8 cellular contexts compared by ENCODE assay signal in the genomic region with DNA sequence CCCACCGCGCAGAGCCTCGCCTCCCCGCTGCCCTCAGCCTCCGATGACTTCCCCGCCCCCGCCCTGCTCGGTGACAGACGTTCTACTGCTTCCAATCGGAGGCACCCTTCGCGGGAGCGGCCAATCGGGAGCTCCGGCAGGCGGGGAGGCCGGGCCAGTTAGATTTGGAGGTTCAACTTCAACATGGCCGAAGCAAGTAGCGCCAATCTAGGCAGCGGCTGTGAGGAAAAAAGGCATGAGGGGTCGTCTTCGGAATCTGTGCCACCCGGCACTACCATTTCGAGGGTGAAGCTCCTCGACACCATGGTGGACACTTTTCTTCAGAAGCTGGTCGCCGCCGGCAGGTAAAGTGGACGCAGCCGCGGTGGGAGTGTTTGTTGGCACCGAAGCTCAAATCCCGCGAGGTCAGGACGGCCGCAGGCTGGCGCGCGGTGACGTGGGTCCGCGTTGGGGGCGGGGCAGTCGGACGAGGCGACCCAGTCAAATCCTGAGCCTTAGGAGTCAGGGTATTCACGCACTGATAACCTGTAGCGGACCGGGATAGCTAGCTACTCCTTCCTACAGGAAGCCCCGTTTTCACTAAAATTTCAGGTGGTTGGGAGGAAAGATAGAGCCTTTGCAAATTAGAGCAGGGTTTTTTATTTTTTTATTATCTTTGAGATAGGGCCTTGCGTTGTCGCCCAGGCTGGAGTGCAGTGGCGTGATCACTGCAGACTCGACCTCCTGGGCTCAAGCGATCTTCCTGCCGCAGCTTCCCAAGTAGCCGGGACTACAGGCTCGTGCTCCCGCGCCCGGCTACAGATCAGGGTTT. TPM values are rescaled to one million over a fixed set of nuclear protein-coding genes. Genes with fewer than 3 reads are reported as not detected.
DNase-seq lines count a peak whose midpoint lies in the region; ATAC-seq lines count a peak whose summit lies in the region.

A gene with protein sequence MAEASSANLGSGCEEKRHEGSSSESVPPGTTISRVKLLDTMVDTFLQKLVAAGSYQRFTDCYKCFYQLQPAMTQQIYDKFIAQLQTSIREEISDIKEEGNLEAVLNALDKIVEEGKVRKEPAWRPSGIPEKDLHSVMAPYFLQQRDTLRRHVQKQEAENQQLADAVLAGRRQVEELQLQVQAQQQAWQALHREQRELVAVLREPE (plus strand): TSS at position 175 of the 811 bp plus-strand sequence. CDS start 9 bp downstream, at position 184.

- ATAC-seq in GM19372 (IDR thresholded peaks at IDR 0.05; ENCODE audit: low read depth, unreplicated experiment) = peak; percentile 92
- ATAC-seq in HG03521 (IDR thresholded peaks at IDR 0.05; ENCODE audit: unreplicated experiment) = peak; percentile 84
- ATAC-seq in left lobe of liver = peak; percentile 88

- DNase-seq in C1 segment of cervical spinal cord (lab: John Stamatoyannopoulos, UW) (peak; percentile 85 to 100 (median 98)), NCI-H748 treated with DMSO at 0.1 percent for 48 hours (lab: John Stamatoyannopoulos, UW) (peak; percentile 94), dedifferentiated amniotic fluid mesenchymal stem cell (ENCODE audit: extremely low spot score) (peak; percentile 97), left lobe of liver (ENCODE audit: low spot score) (peak; percentile 97)
- DNase-seq in activated CD4-positive, alpha-beta T cell treated with anti-CD3 and anti-CD28 coated beads, Interleukin-2, amount 50 U/mL, for 24 hours (ENCODE audit: low read depth in 1 of 2, low spot score in 1 of 2) = peak; percentile 93 to 96
- DNase-seq in stimulated activated CD4-positive, alpha-beta T cell treated with anti-CD3 and anti-CD28 coated beads, Interleukin-2, amount 100 ng/mL, for 24 hours = peak; percentile 97

RNA-seq across cellular contexts. Expression of the gene that starts here (rescaled TPM):
- total RNA-seq in left lobe of liver = 26.6 TPM

Comparison
In these comparisons a context has a peak if more than half of its experiments do, and no peak if none do; other contexts are left out.
1. Peak in every context shown above with its lines: DNase-seq and ATAC-seq.